Comparison of ENCODE assay signal across 18 cellular contexts in genomic region chr17:70608957-70609356, GRCh38.
DNase-seq lines count a peak whose midpoint lies in the region; ATAC-seq and TF ChIP-seq lines count a peak whose summit lies in the region.
"Had no signal": no experiment of that assay in that cellular context is flagged by ENCODE, and none has a peak within 500 bp of the region (broad histone marks: within the 10 kb centered on the region; RNA-seq: fewer than 3 reads in every experiment).

No MANE protein-coding gene starts in this region.

- H3K36me3 ChIP-seq in ascending aorta = no peaks in the 10 kb centered on the region
- H3K36me3 ChIP-seq: BE2C had no signal

- H3K27ac ChIP-seq in angular gyrus (ENCODE audit: low read depth, low read length) (peak overlapping the region; percentile 96), temporal lobe (ENCODE audit: low read depth, low read length) (peak overlapping the region; percentile 97), ascending aorta (no peak overlapping the region)

- no peak overlapping the region for H3K4me3 ChIP-seq in ascending aorta

- no peak for TF ChIP-seq CTCF in ascending aorta (IDR thresholded peaks at IDR 0.05)

- H3K27me3 ChIP-seq in ascending aorta = no peaks in the 10 kb centered on the region

- intact Hi-C loops in ascending aorta (cut with DNase I) = no loop called here

- no peak for ATAC-seq in HG03439 (IDR thresholded peaks at IDR 0.05; ENCODE audit: unreplicated experiment)
- ATAC-seq: HCT116 had no signal

- no peaks in the 10 kb centered on the region for H3K4me1 ChIP-seq in ascending aorta
- H3K4me1 ChIP-seq: BE2C had no signal

- DNase-seq in globus pallidus (ENCODE audit: low spot score) (peak; percentile 63), pons (ENCODE audit: low spot score) (peak; percentile 68), A172 (ENCODE audit: low spot score) (no peak), ascending aorta (ENCODE audit: low spot score in 2 of 2) (no peak)
- DNase-seq: BE2C; CD4-positive, CD25-positive, alpha-beta regulatory T cell; CD8-positive, alpha-beta memory T cell; COR-L47; DMS79; GF-D8; GOT3; H7; HFFc6; IMR-90 had no signal

- no peaks in the 10 kb centered on the region for H3K9me3 ChIP-seq in ascending aorta
- H3K9me3 ChIP-seq: BE2C had no signal

Comparison
In these comparisons a context has a peak if more than half of its experiments do, and no peak if none do; other contexts are left out.
1. H3K27ac ChIP-seq: peak in angular gyrus (single experiment) and temporal lobe (single experiment); none in ascending aorta (0 of 2).
2. DNase-seq: peak in globus pallidus (single experiment) and pons (single experiment); none in A172 (single experiment) and ascending aorta (0 of 2).